In genomic region chr7:94129443-94130140, GRCh38 we compare ENCODE assay signal across 13 cellular contexts.
A peak's percentile ranks its signal among the peaks of the same experiment; 100 is the strongest.
DNase-seq lines count a peak whose midpoint lies in the region; ATAC-seq, FAIRE-seq and TF ChIP-seq lines count a peak whose summit lies in the region.
"Had no signal": no experiment of that assay in that cellular context is flagged by ENCODE, and none has a peak within 500 bp of the region (broad histone marks: within the 10 kb centered on the region; RNA-seq: fewer than 3 reads in every experiment).

No MANE protein-coding gene starts in this region.

- no peak for FAIRE-seq in bronchial epithelial cell (lab: Jason Lieb, UNC)

- no peak for ATAC-seq in HG02870 (IDR thresholded peaks at IDR 0.05; ENCODE audit: unreplicated experiment)

- TF ChIP-seq RAD21 in liver (IDR thresholded peaks at IDR 0.05) = no peak

- DNase-seq in AG09309 (ENCODE audit: low read depth) (peak; percentile 55), HuH-7 (ENCODE audit: low spot score) (peak; percentile 14), bronchial epithelial cell (ENCODE audit: low read depth) (peak; percentile 67), HUDEP-2 (lab: John Stamatoyannopoulos, UW; ENCODE audit: unreplicated experiment in 76 of 76) (no peak), ureter (ENCODE audit: low spot score) (no peak)
- DNase-seq in activated CD4-positive, CD25-positive, alpha-beta regulatory T cell (lab: John Stamatoyannopoulos, UW) = no peak
- DNase-seq: CD8-positive, alpha-beta memory T cell; cerebellar nuclear complex; KBM-7; NCI-H748 treated with DMSO at 0.1 percent for 48 hours; stimulated activated CD4-positive, alpha-beta T cell treated with anti-CD3 and anti-CD28 coated beads, Interleukin-4, amount 100 ng/mL, for 1 hour had no signal

- no peaks in the 10 kb centered on the region for H3K4me1 ChIP-seq in liver (ENCODE audit: control insufficient read depth in 4 of 4, insufficient read depth in 4 of 4, low read length in 3 of 4)

- no peak for TF ChIP-seq CTCF in AG09309 (IDR thresholded peaks at IDR 0.05; ENCODE audit: control insufficient read depth, insufficient read depth, low read depth, low read length, missing control alignments)
- no peak for TF ChIP-seq CTCF in bronchial epithelial cell (IDR thresholded peaks at IDR 0.05; ENCODE audit: insufficient read depth, low read length, severe bottlenecking)
- no peak for TF ChIP-seq CTCF in liver (IDR thresholded peaks at IDR 0.05; ENCODE audit: low read depth, low read length, missing input control)

- peaks cover 2% of the 10 kb centered on the region for H3K27me3 ChIP-seq in bronchial epithelial cell (ENCODE audit: control insufficient read depth, insufficient read depth, low read length)
- H3K27me3 ChIP-seq in liver (ENCODE audit: control insufficient read depth in 4 of 4, insufficient read depth in 4 of 4, low read length in 3 of 4) = peaks cover 0 to 3% (median 0%) of the 10 kb centered on the region in 4 donors

- no peaks in the 10 kb centered on the region for H3K9me3 ChIP-seq in liver (ENCODE audit: control insufficient read depth in 4 of 4, low read length in 3 of 4)

- H3K27ac ChIP-seq in liver (ENCODE audit: low read depth in 1 of 2, low read length in 2 of 2) = no peak overlapping the region

- no peaks in the 10 kb centered on the region for H3K36me3 ChIP-seq in bronchial epithelial cell (ENCODE audit: control insufficient read depth, insufficient read depth, low read length)
- no peaks in the 10 kb centered on the region for H3K36me3 ChIP-seq in liver (ENCODE audit: control insufficient read depth in 4 of 4, insufficient read depth in 3 of 4, low read depth in 1 of 4, low read length in 3 of 4)

- H3K9ac ChIP-seq in liver (ENCODE audit: low read depth in 1 of 2, low read length in 2 of 2) = no peak overlapping the region

- H3K4me3 ChIP-seq in AG09309 (ENCODE audit: control insufficient read depth, low read depth, low read length) = no peak overlapping the region
- no peak overlapping the region for H3K4me3 ChIP-seq in bronchial epithelial cell (ENCODE audit: low read depth, low read length)
- no peak overlapping the region for H3K4me3 ChIP-seq in liver (ENCODE audit: low read depth in 1 of 3, low read length in 3 of 3)

- WGBS in liver = 46% methylated on average over 1 of the region's 1 CpG

TF ChIP-seq in liver, 16 proteins besides CTCF, POLR2A, EP300 and RAD21:
- TF ChIP-seq ATF3 (IDR thresholded peaks at IDR 0.05) = no peak
- TF ChIP-seq NR2F2 (IDR thresholded peaks at IDR 0.05) = peak; percentile 23
TF ChIP-seq in liver: peak in this region for 1.

Comparison
In these comparisons a context has a peak if more than half of its experiments do, and no peak if none do; other contexts are left out.
1. DNase-seq: peak in AG09309 (single experiment), HuH-7 (single experiment) and bronchial epithelial cell (single experiment); none in HUDEP-2 (0 of 76), ureter (single experiment) and activated CD4-positive, CD25-positive, alpha-beta regulatory T cell (0 of 4).